Comparison of ENCODE assay signal across 1 cellular context in genomic region chr20:51425347-51426106, GRCh38.
TF ChIP-seq lines count a peak whose summit lies in the region.

No MANE protein-coding gene starts in this region.

TF ChIP-seq in GM23338, 12 proteins besides CTCF, POLR2A, EP300 and RAD21 (continued from another document):
- TF ChIP-seq, protein P1, sequence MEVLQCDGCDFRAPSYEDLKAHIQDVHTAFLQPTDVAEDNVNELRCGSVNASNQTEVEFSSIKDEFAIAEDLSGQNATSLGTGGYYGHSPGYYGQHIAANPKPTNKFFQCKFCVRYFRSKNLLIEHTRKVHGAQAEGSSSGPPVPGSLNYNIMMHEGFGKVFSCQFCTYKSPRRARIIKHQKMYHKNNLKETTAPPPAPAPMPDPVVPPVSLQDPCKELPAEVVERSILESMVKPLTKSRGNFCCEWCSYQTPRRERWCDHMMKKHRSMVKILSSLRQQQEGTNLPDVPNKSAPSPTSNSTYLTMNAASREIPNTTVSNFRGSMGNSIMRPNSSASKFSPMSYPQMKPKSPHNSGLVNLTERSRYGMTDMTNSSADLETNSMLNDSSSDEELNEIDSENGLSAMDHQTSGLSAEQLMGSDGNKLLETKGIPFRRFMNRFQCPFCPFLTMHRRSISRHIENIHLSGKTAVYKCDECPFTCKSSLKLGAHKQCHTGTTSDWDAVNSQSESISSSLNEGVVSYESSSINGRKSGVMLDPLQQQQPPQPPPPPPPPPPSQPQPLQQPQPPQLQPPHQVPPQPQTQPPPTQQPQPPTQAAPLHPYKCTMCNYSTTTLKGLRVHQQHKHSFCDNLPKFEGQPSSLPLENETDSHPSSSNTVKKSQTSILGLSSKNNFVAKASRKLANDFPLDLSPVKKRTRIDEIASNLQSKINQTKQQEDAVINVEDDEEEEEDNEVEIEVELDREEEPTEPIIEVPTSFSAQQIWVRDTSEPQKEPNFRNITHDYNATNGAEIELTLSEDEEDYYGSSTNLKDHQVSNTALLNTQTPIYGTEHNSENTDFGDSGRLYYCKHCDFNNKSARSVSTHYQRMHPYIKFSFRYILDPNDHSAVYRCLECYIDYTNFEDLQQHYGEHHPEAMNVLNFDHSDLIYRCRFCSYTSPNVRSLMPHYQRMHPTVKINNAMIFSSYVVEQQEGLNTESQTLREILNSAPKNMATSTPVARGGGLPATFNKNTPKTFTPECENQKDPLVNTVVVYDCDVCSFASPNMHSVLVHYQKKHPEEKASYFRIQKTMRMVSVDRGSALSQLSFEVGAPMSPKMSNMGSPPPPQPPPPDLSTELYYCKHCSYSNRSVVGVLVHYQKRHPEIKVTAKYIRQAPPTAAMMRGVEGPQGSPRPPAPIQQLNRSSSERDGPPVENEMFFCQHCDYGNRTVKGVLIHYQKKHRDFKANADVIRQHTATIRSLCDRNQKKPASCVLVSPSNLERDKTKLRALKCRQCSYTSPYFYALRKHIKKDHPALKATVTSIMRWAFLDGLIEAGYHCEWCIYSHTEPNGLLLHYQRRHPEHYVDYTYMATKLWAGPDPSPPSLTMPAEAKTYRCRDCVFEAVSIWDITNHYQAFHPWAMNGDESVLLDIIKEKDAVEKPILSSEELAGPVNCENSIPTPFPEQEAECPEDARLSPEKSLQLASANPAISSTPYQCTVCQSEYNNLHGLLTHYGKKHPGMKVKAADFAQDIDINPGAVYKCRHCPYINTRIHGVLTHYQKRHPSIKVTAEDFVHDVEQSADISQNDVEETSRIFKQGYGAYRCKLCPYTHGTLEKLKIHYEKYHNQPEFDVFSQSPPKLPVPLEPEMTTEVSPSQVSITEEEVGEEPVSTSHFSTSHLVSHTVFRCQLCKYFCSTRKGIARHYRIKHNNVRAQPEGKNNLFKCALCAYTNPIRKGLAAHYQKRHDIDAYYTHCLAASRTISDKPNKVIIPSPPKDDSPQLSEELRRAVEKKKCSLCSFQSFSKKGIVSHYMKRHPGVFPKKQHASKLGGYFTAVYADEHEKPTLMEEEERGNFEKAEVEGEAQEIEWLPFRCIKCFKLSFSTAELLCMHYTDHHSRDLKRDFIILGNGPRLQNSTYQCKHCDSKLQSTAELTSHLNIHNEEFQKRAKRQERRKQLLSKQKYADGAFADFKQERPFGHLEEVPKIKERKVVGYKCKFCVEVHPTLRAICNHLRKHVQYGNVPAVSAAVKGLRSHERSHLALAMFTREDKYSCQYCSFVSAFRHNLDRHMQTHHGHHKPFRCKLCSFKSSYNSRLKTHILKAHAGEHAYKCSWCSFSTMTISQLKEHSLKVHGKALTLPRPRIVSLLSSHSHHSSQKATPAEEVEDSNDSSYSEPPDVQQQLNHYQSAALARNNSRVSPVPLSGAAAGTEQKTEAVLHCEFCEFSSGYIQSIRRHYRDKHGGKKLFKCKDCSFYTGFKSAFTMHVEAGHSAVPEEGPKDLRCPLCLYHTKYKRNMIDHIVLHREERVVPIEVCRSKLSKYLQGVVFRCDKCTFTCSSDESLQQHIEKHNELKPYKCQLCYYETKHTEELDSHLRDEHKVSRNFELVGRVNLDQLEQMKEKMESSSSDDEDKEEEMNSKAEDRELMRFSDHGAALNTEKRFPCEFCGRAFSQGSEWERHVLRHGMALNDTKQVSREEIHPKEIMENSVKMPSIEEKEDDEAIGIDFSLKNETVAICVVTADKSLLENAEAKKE (CRISPR knock-in tag; IDR thresholded peaks at IDR 0.05), result no peak
- TF ChIP-seq EZH2 (IDR thresholded peaks at IDR 0.05; ENCODE audit: low read depth, unreplicated experiment), result no peak
- TF ChIP-seq JUNB (IDR thresholded peaks at IDR 0.05; ENCODE audit: unreplicated experiment), result no peak
- TF ChIP-seq, protein P2, sequence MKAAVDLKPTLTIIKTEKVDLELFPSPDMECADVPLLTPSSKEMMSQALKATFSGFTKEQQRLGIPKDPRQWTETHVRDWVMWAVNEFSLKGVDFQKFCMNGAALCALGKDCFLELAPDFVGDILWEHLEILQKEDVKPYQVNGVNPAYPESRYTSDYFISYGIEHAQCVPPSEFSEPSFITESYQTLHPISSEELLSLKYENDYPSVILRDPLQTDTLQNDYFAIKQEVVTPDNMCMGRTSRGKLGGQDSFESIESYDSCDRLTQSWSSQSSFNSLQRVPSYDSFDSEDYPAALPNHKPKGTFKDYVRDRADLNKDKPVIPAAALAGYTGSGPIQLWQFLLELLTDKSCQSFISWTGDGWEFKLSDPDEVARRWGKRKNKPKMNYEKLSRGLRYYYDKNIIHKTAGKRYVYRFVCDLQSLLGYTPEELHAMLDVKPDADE (IDR thresholded peaks at IDR 0.05), result no peak
- TF ChIP-seq CREB1 (CRISPR knock-in tag; IDR thresholded peaks at IDR 0.05; ENCODE audit: low read depth), result no peak
- no peak for TF ChIP-seq POLR2AphosphoS5 (IDR thresholded peaks at IDR 0.05; ENCODE audit: low read depth)
